Comparison of ENCODE assay signal across 9 cellular contexts in the genomic region with DNA sequence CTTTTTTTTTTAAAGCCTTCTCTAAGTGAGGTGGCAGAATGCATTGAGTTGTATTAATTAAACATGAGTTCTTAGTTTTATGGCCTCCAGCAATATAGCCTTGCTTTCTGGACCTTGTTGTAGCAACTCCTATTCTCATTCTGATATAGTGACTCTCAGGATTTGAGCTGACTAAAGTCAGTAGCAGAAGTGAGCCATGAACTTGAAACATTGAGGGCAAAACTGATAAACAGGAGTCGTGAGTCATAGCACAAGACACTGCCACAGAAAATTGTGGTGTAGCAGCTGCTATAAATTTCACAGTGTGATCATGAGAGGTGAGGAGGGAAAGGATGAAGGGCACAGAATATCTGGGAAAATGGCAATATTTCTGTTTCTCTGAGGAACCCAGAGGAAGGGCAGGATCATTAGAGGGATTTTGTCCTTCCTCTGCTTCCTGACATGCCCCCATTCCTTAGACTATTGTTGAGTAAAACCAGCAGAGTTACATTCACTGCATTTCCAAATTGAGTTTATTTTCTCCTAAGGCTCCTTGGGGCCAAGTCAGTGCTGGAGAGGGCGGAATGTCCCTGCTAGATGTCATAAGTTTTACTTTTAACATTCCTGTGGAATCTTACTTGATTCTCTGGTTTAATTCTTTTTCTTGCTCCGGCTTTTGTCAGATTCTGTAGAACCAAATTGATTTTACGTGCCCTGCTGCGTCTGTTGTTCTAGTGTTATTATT. TPM values are rescaled to one million over a fixed set of nuclear protein-coding genes. Genes with fewer than 3 reads are reported as not detected.
DNase-seq lines count a peak whose midpoint lies in the region; ATAC-seq, FAIRE-seq and TF ChIP-seq lines count a peak whose summit lies in the region.
"Had no signal": no experiment of that assay in that cellular context is flagged by ENCODE, and none has a peak within 500 bp of the region (broad histone marks: within the 10 kb centered on the region; RNA-seq: fewer than 3 reads in every experiment).

No MANE protein-coding gene starts in this region.

- no peak overlapping the region for H4K5ac ChIP-seq in mesendoderm (ENCODE audit: low read length)

- H3K36me3 ChIP-seq in mesendoderm (ENCODE audit: control insufficient read depth, insufficient read depth, low read length) = no peaks in the 10 kb centered on the region
- H3K36me3 ChIP-seq: pancreas had no signal

- H3K36me3 Mint-ChIP-seq in osteocyte (ENCODE audit: unreplicated experiment) = no peaks in the 10 kb centered on the region

- H3K4me3 ChIP-seq in fibroblast of villous mesenchyme (ENCODE audit: low read depth, low read length) (no peak overlapping the region), mesendoderm (ENCODE audit: low read length) (no peak overlapping the region)
- H3K4me3 ChIP-seq: pancreas had no signal

- H3K18ac ChIP-seq in mesendoderm (ENCODE audit: low read length) = no peak overlapping the region

- peak; percentile 94 for ATAC-seq in HG02642 (IDR thresholded peaks at IDR 0.05; ENCODE audit: poor library complexity, unreplicated experiment)

- no peak overlapping the region for H3K4me2 ChIP-seq in mesendoderm (ENCODE audit: low read length)

- no peak overlapping the region for H2AK5ac ChIP-seq in mesendoderm (ENCODE audit: low read length)

- no peaks in the 10 kb centered on the region for H3K79me1 ChIP-seq in mesendoderm (ENCODE audit: low read length)

- H3K27me3 Mint-ChIP-seq in osteocyte (ENCODE audit: unreplicated experiment) = no peaks in the 10 kb centered on the region

- no peaks in the 10 kb centered on the region for H3K27me3 ChIP-seq in mesendoderm (ENCODE audit: insufficient read depth, low read length, poor library complexity)
- H3K27me3 ChIP-seq: pancreas had no signal

- no peak overlapping the region for H3K27ac Mint-ChIP-seq in osteocyte (ENCODE audit: unreplicated experiment)

- no peak overlapping the region for H3K4ac ChIP-seq in mesendoderm (ENCODE audit: low read depth, low read length)

- H3K23ac ChIP-seq in mesendoderm (ENCODE audit: low read length) = no peak overlapping the region

- no peak overlapping the region for H3K4me3 Mint-ChIP-seq in osteocyte (ENCODE audit: unreplicated experiment)

- no peak overlapping the region for H3K56ac ChIP-seq in mesendoderm (ENCODE audit: low read length)

- no peaks in the 10 kb centered on the region for H3K79me2 ChIP-seq in mesendoderm (ENCODE audit: control insufficient read depth, insufficient read depth, low read length)

- H3K9me3 Mint-ChIP-seq in osteocyte (ENCODE audit: unreplicated experiment) = no peaks in the 10 kb centered on the region

- no peaks in the 10 kb centered on the region for H3K4me1 Mint-ChIP-seq in osteocyte (ENCODE audit: unreplicated experiment)

- DNase-seq in activated T-cell treated with anti-CD3 and anti-CD28 coated beads for 24 hours (ENCODE audit: low read depth) = peak; percentile 26
- DNase-seq in activated T-cell treated with anti-CD3 and anti-CD28 coated beads for 4 hours = no peak
- DNase-seq in RCC 7860 (ENCODE audit: low spot score) = peak; percentile 10
- peak; percentile 13 for DNase-seq in fibroblast of villous mesenchyme (ENCODE audit: low read depth)
- no peak for DNase-seq in osteocyte (ENCODE audit: extremely low spot score, unreplicated experiment)
- DNase-seq in mesendoderm = no peak
- DNase-seq in HTR-8/SVneo (ENCODE audit: insufficient read length, low spot score) = no peak
- DNase-seq: pancreas had no signal

- H3K4me1 ChIP-seq in mesendoderm (ENCODE audit: control insufficient read depth, low read depth, low read length) = no peaks in the 10 kb centered on the region

- no peak overlapping the region for H3K9ac ChIP-seq in mesendoderm (ENCODE audit: low read length)

- no peak overlapping the region for H2BK15ac ChIP-seq in mesendoderm (replicated peaks; ENCODE audit: low read depth)

- H2BK5ac ChIP-seq in mesendoderm (ENCODE audit: low read length) = no peak overlapping the region

- H4K8ac ChIP-seq in mesendoderm (ENCODE audit: low read depth, low read length) = no peak overlapping the region

- no peak overlapping the region for H3K27ac ChIP-seq in mesendoderm (ENCODE audit: low read depth, low read length)
- H3K27ac ChIP-seq: pancreas had no signal

- FAIRE-seq in RCC 7860 (lab: Jason Lieb, UNC) (no peak), HTR-8/SVneo (lab: Jason Lieb, UNC) (no peak)
- FAIRE-seq: pancreas had no signal

- TF ChIP-seq CTCF in fibroblast of villous mesenchyme (IDR thresholded peaks at IDR 0.05; ENCODE audit: insufficient read depth, low read depth, low read length) (no peak), osteocyte (IDR thresholded peaks at IDR 0.05) (no peak)

- no peak overlapping the region for H2BK120ac ChIP-seq in mesendoderm (ENCODE audit: low read depth, low read length)

- no CpG with 5 or more reads among the region's 5 CpGs for WGBS in mesendoderm (ENCODE audit: extremely low coverage, insufficient coverage, low lambda C conversion rate)

RNA-seq across cellular contexts. Expression of a gene that starts 7.5 kb away (rescaled TPM):
- total RNA-seq in fibroblast of villous mesenchyme (0.32 and 0.43 TPM in 2 replicates), osteocyte (0.94 TPM in 1 of 2 replicates, not detected in the other)
- polyA plus RNA-seq in mesendoderm (2013, experiment 1 of 2) = 4.5 TPM
- 4.6 TPM for polyA plus RNA-seq in mesendoderm (2013, experiment 2 of 2)

RNA-seq across cellular contexts. Expression of a gene that starts 47.4 kb away (rescaled TPM):
- total RNA-seq in fibroblast of villous mesenchyme = 155 and 215 TPM in 2 replicates
- total RNA-seq in osteocyte = 126 and 138 TPM in 2 replicates
- 99.7 TPM for polyA plus RNA-seq in mesendoderm (2013, experiment 1 of 2)
- polyA plus RNA-seq in mesendoderm (2013, experiment 2 of 2) = 96.3 TPM

Comparison
In these comparisons a context has a peak if more than half of its experiments do, and no peak if none do; other contexts are left out.
1. DNase-seq: peak in activated T-cell treated with anti-CD3 and anti-CD28 coated beads for 24 hours (single experiment), RCC 7860 (single experiment) and fibroblast of villous mesenchyme (single experiment); none in activated T-cell treated with anti-CD3 and anti-CD28 coated beads for 4 hours (single experiment), osteocyte (single experiment), mesendoderm (single experiment) and HTR-8/SVneo (single experiment).